16 cellular contexts compared by ENCODE assay signal in genomic region chr17:81277938-81278693, GRCh38. TPM values are rescaled to one million over a fixed set of nuclear protein-coding genes. Genes with fewer than 3 reads are reported as not detected.
DNase-seq lines count a peak whose midpoint lies in the region; ATAC-seq and TF ChIP-seq lines count a peak whose summit lies in the region.
"Had no signal": no experiment of that assay in that cellular context is flagged by ENCODE, and none has a peak within 500 bp of the region (broad histone marks: within the 10 kb centered on the region; RNA-seq: fewer than 3 reads in every experiment).

No MANE protein-coding gene starts in this region.

- ATAC-seq in left ventricle myocardium superior (peak; percentile 85), left lobe of liver (no peak)
- ATAC-seq: activated CD8-positive, alpha-beta memory T cell treated with anti-CD3 and anti-CD28 coated beads, Interleukin-2, amount 10 ng/mL, durations not matched to agents 7 days and 5 days; T-cell had no signal

- peak; percentile 55 for DNase-seq in Daoy (ENCODE audit: low read depth)
- DNase-seq in coronary artery (ENCODE audit: low spot score): no peak
- peak; percentile 79 for DNase-seq in left ventricle myocardium superior
- DNase-seq in NCI-H82 treated with DMSO at 0.1 percent for 48 hours (lab: John Stamatoyannopoulos, UW; ENCODE audit: unreplicated experiment): no peak
- DNase-seq in T-helper 9 cell: no peak
- DNase-seq in left lobe of liver (ENCODE audit: low spot score): no peak
- no peak for DNase-seq in HUDEP-2 (lab: John Stamatoyannopoulos, UW; ENCODE audit: unreplicated experiment in 76 of 76)
- DNase-seq: activated CD4-positive, alpha-beta T cell treated with anti-CD3 and anti-CD28 coated beads, Interleukin-2, amount 10 ng/mL, durations not matched to agents 24 days and 14 days; activated CD8-positive, alpha-beta memory T cell treated with anti-CD3 and anti-CD28 coated beads, Interleukin-2, amount 10 ng/mL, durations not matched to agents 7 days and 5 days; NCI-H1436 treated with DMSO at 0.1 percent for 48 hours; NCI-H2171; NCI-H69; SIG-M5; stimulated activated CD8-positive, alpha-beta memory T cell treated with anti-CD3 and anti-CD28 coated beads, Interleukin-4, amount 100 ng/mL, for 48 hours; T-cell had no signal

- intact Hi-C loops in left ventricle myocardium superior (cut with micrococcal nuclease): no loop called here

- H3K36me3 ChIP-seq in parathyroid adenoma (ENCODE audit: control insufficient read depth, insufficient read depth, low read length): no peaks in the 10 kb centered on the region

- peak overlapping the region; percentile 20 for H3K4me3 ChIP-seq in coronary artery
- H3K4me3 ChIP-seq in parathyroid adenoma (ENCODE audit: low read depth, low read length): no peak overlapping the region

- H3K27me3 ChIP-seq in parathyroid adenoma (ENCODE audit: control insufficient read depth, insufficient read depth, low read length): no peaks in the 10 kb centered on the region

- no peaks in the 10 kb centered on the region for H3K9me3 ChIP-seq in parathyroid adenoma (ENCODE audit: control insufficient read depth, low read length)

- no peak overlapping the region for H3K9ac ChIP-seq in parathyroid adenoma

- H3K27ac ChIP-seq in coronary artery (peak overlapping the region in 1 of 2 donors; percentile 32), parathyroid adenoma (peak overlapping the region; percentile 36)

- no peak overlapping the region for H3K4me2 ChIP-seq in parathyroid adenoma (ENCODE audit: low read length)

- H3K79me2 ChIP-seq in parathyroid adenoma: peaks cover 18% of the 10 kb centered on the region

- no peak for TF ChIP-seq CTCF in coronary artery (IDR thresholded peaks at IDR 0.05)
- TF ChIP-seq CTCF in parathyroid adenoma (IDR thresholded peaks at IDR 0.05): no peak

- H2AFZ ChIP-seq in parathyroid adenoma: no peak overlapping the region

- H3K4me1 ChIP-seq in parathyroid adenoma: no peaks in the 10 kb centered on the region

RNA-seq across cellular contexts. Expression of gene SLC38A10, which starts 17.0 kb away (rescaled TPM):
- total RNA-seq in Daoy (2014; rRNA removed; shearing (Covaris generic)): 52.5 and 60.7 TPM in 2 replicates
- total RNA-seq in left ventricle myocardium superior (46.6 TPM), left lobe of liver (101 TPM)

RNA-seq across cellular contexts. Expression of gene NDUFAF8, which starts 39.0 kb away (rescaled TPM):
- 59.5 and 75.5 TPM in 2 replicates for total RNA-seq in Daoy (2014; rRNA removed; shearing (Covaris generic))
- 53.7 TPM for total RNA-seq in left ventricle myocardium superior
- total RNA-seq in left lobe of liver: 33.3 TPM

RNA-seq across cellular contexts. Expression of gene TEPSIN, which starts 39.3 kb away (rescaled TPM):
- total RNA-seq in Daoy (2014; rRNA removed; shearing (Covaris generic)): 17.0 and 24.2 TPM in 2 replicates
- total RNA-seq in left ventricle myocardium superior: 13.8 TPM
- total RNA-seq in left lobe of liver: 33.9 TPM

RNA-seq across cellular contexts. Expression of gene CEP131, which starts 55.4 kb away (rescaled TPM):
- 27.3 and 33.8 TPM in 2 replicates for total RNA-seq in Daoy (2014; rRNA removed; shearing (Covaris generic))
- total RNA-seq in left ventricle myocardium superior: 13.6 TPM
- total RNA-seq in left lobe of liver: 2.1 TPM

Comparison
In these comparisons a context has a peak if more than half of its experiments do, and no peak if none do; other contexts are left out.
1. DNase-seq: peak in Daoy (single experiment) and left ventricle myocardium superior (single experiment); none in coronary artery (single experiment), NCI-H82 treated with DMSO at 0.1 percent for 48 hours (single experiment), T-helper 9 cell (single experiment), left lobe of liver (single experiment) and HUDEP-2 (0 of 76).